8 cellular contexts compared by ENCODE assay signal in the genomic region with DNA sequence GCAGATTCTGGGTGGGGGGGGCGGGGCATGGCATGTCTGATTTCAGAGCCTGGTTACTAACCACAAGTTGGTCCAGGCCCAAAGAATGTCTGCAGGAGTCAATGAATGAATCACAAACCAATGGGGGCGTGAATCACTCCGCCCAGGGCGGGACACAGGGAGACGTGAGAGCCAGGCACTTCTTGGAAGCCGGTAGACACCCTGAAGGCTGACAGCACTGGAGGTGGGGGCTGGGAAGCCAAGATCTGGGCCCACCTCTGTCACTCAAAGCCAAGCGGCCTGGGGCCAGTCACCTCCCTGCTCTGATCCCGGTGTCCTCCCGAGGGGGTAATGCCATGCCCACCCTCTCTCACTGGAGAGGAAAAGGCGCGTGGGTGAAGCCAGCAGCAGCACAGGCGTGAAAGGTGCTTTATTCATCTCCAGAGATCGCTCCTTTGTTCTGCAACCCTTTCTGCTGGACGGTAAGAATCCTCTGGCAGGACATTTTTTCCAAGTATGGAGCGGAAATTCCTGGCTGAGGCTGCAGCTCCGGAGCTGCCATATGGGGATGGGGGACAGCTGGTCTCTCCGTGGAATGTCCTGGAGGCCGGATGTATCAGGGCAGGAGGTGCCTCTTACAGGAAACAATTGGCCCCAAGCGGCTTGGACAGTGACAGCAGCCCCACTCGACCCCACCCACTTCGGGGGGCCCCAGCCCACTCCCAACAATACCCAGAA.
DNase-seq lines count a peak whose midpoint lies in the region; ATAC-seq, FAIRE-seq and TF ChIP-seq lines count a peak whose summit lies in the region.

No MANE protein-coding gene starts in this region.

- H3K27ac ChIP-seq in muscle layer of colon (ENCODE audit: low read depth, low read length): peak overlapping the region; percentile 16
- no peak overlapping the region for H3K27ac ChIP-seq in suprapubic skin

- no peak for ATAC-seq in HG02852 (IDR thresholded peaks at IDR 0.05; ENCODE audit: unreplicated experiment)

- peak overlapping the region in 1 of 2 donors; percentile 41 for H3K4me3 ChIP-seq in muscle layer of colon (ENCODE audit: low read depth in 1 of 2, low read length in 2 of 2)
- H3K4me3 ChIP-seq in suprapubic skin: no peak overlapping the region

- H3K36me3 ChIP-seq in muscle layer of colon (ENCODE audit: insufficient read depth, low read length) (no peaks in the 10 kb centered on the region), suprapubic skin (peaks cover 10% of the 10 kb centered on the region)

- TF ChIP-seq POLR2A in suprapubic skin (IDR thresholded peaks at IDR 0.05) (no peak), GM12892 (IDR thresholded peaks at IDR 0.05; ENCODE audit: low read depth, low read length) (no peak)

- H3K9me3 ChIP-seq in muscle layer of colon (ENCODE audit: low read length): no peaks in the 10 kb centered on the region
- H3K9me3 ChIP-seq in suprapubic skin: no peaks in the 10 kb centered on the region

- FAIRE-seq in GM12892 (lab: Jason Lieb, UNC): no peak

- H3K4me1 ChIP-seq in muscle layer of colon (ENCODE audit: insufficient read depth, low read length) (peaks cover 30% of the 10 kb centered on the region), suprapubic skin (peaks cover 34% of the 10 kb centered on the region)

- TF ChIP-seq CTCF in suprapubic skin (IDR thresholded peaks at IDR 0.05): no peak

- 28% methylated on average over 17 of the region's 21 CpGs for WGBS in suprapubic skin

- no peak for TF ChIP-seq EP300 in suprapubic skin (IDR thresholded peaks at IDR 0.05)

- peak; percentile 89 for DNase-seq in AG08396 (ENCODE audit: low spot score)
- DNase-seq in M059J (ENCODE audit: low read depth): peak; percentile 99
- peak; percentile 54 to 85 for DNase-seq in dermis microvascular lymphatic vessel endothelial cell (ENCODE audit: low read depth in 2 of 2)
- DNase-seq in suprapubic skin (ENCODE audit: low spot score in 2 of 2): no peak
- no peak for DNase-seq in NCI-H524 treated with DMSO at 0.1 percent for 48 hours (lab: John Stamatoyannopoulos, UW)
- DNase-seq in GM12892 (ENCODE audit: insufficient read length): no peak

- no peak overlapping the region for H3K9ac ChIP-seq in muscle layer of colon (ENCODE audit: low read length)

- H3K27me3 ChIP-seq in muscle layer of colon (ENCODE audit: control insufficient read depth in 1 of 2, insufficient read depth in 2 of 2, low read length in 2 of 2): no peaks in the 10 kb centered on the region
- no peaks in the 10 kb centered on the region for H3K27me3 ChIP-seq in suprapubic skin

Comparison
In these comparisons a context has a peak if more than half of its experiments do, and no peak if none do; other contexts are left out.
1. DNase-seq: peak in AG08396 (single experiment), M059J (single experiment) and dermis microvascular lymphatic vessel endothelial cell (2 of 2); none in suprapubic skin (0 of 2), NCI-H524 treated with DMSO at 0.1 percent for 48 hours (single experiment) and GM12892 (single experiment).